13 cellular contexts compared by ENCODE assay signal in genomic region chr1:204637985-204638356, GRCh38. TPM values are rescaled to one million over a fixed set of nuclear protein-coding genes. Genes with fewer than 3 reads are reported as not detected.
DNase-seq lines count a peak whose midpoint lies in the region; ATAC-seq and TF ChIP-seq lines count a peak whose summit lies in the region.
"Had no signal": no experiment of that assay in that cellular context is flagged by ENCODE, and none has a peak within 500 bp of the region (broad histone marks: within the 10 kb centered on the region; RNA-seq: fewer than 3 reads in every experiment).

No MANE protein-coding gene starts in this region.

- H3K36me3 Mint-ChIP-seq in glutamatergic neuron (ENCODE audit: unreplicated experiment) (no peaks in the 10 kb centered on the region), HFFc6 (ENCODE audit: low read depth) (no peaks in the 10 kb centered on the region)

- CTCF ChIA-PET in HEK293 (lab: Yijun Ruan, JAX) = interaction anchor here (0.5 to 0.7 kb wide), 2 partner anchors 204 to 717 kb away, joined by 3 to 4 read pairs; no protein-coding TSS in a partner anchor

- H3K4me3 ChIP-seq in HEK293 (ENCODE audit: low read depth, low read length) (no peak overlapping the region), retinal pigment epithelial cell (ENCODE audit: low read length) (no peak overlapping the region)
- H3K4me3 ChIP-seq: spleen, thyroid gland had no signal

- TF ChIP-seq CTCF in HEK293 (tag by site-specific recombination; IDR thresholded peaks at IDR 0.05) (no peak), glutamatergic neuron (IDR thresholded peaks at IDR 0.05; ENCODE audit: partially characterized antibody, unreplicated experiment) (no peak), retinal pigment epithelial cell (conservative IDR thresholded peaks at IDR 0.05; ENCODE audit: low read depth, low read length) (no peak), HFFc6 (IDR thresholded peaks at IDR 0.05) (no peak)

- no peak overlapping the region for H3K27ac Mint-ChIP-seq in glutamatergic neuron (ENCODE audit: unreplicated experiment)
- H3K27ac Mint-ChIP-seq in HFFc6 = no peak overlapping the region
- H3K27ac Mint-ChIP-seq: T-helper 1 cell treated with Interleukin-12 subunit alpha and Interleukin-12 subunit beta and Interleukin-4 antibody, amounts not matched to agents 30 μg/mL and 1 μg/mL, for 36 hours had no signal

- H3K36me3 ChIP-seq in HEK293 (ENCODE audit: control insufficient read depth in 2 of 2, insufficient read depth in 1 of 2, low read length in 2 of 2) = no peaks in the 10 kb centered on the region
- H3K36me3 ChIP-seq: spleen, thyroid gland had no signal

- H3K9me3 ChIP-seq in HEK293 (ENCODE audit: control insufficient read depth, insufficient read depth, low read depth, low read length) = no peaks in the 10 kb centered on the region
- H3K9me3 ChIP-seq: thyroid gland had no signal

- H3K4me3 Mint-ChIP-seq in glutamatergic neuron (ENCODE audit: unreplicated experiment) (no peak overlapping the region), HFFc6 (no peak overlapping the region)
- H3K4me3 Mint-ChIP-seq: T-helper 1 cell treated with Interleukin-12 subunit alpha and Interleukin-12 subunit beta and Interleukin-4 antibody, amounts not matched to agents 30 μg/mL and 1 μg/mL, for 36 hours had no signal

- in situ Hi-C loops in ACHN (cut with HindIII; ENCODE audit: low pct_ligation_motif_present, low pct_unique_long_range_greater_than_20kb, low sequenced_read_pairs) = no loop called here

- peaks cover 6% of the 10 kb centered on the region for H3K9me3 Mint-ChIP-seq in glutamatergic neuron (ENCODE audit: unreplicated experiment)
- H3K9me3 Mint-ChIP-seq in HFFc6 = no peaks in the 10 kb centered on the region
- H3K9me3 Mint-ChIP-seq: T-helper 1 cell treated with Interleukin-12 subunit alpha and Interleukin-12 subunit beta and Interleukin-4 antibody, amounts not matched to agents 30 μg/mL and 1 μg/mL, for 36 hours had no signal

- no peaks in the 10 kb centered on the region for H3K4me1 ChIP-seq in HEK293 (ENCODE audit: control insufficient read depth, insufficient read depth, low read length)
- H3K4me1 ChIP-seq: spleen had no signal

- H3K4me1 Mint-ChIP-seq in glutamatergic neuron (ENCODE audit: low read depth, unreplicated experiment) (peaks cover 20% of the 10 kb centered on the region), HFFc6 (ENCODE audit: low read depth) (no peaks in the 10 kb centered on the region)

- POLR2A ChIA-PET in HEK293 (lab: Yijun Ruan, JAX) = no interaction called here

- no peak overlapping the region for H3K27ac ChIP-seq in HEK293 (ENCODE audit: extremely low read depth, low read depth, low read length)
- H3K27ac ChIP-seq: spleen, thyroid gland had no signal

- peaks cover 3% of the 10 kb centered on the region for H3K27me3 Mint-ChIP-seq in glutamatergic neuron (ENCODE audit: unreplicated experiment)
- H3K27me3 Mint-ChIP-seq in HFFc6 (ENCODE audit: insufficient read depth) = peaks cover 37% of the 10 kb centered on the region

- DNase-seq in SK-N-DZ (ENCODE audit: low spot score) (peak; percentile 89), glutamatergic neuron (peak; percentile 42), retinal pigment epithelial cell (ENCODE audit: low read depth) (peak; percentile 68), HFFc6 (no peak), ACHN (no peak), NCI-H748 (lab: John Stamatoyannopoulos, UW; ENCODE audit: unreplicated experiment) (no peak)
- DNase-seq: activated effector memory CD4-positive, alpha-beta T cell treated with anti-CD3 and anti-CD28 coated beads, Interleukin-2, amount 50 U/mL, for 16 hours; spleen had no signal

- ATAC-seq in HG03565 (IDR thresholded peaks at IDR 0.05; ENCODE audit: unreplicated experiment) = no peak

TF ChIP-seq in HEK293, 187 proteins besides CTCF, POLR2A, EP300 and RAD21:
- TF ChIP-seq ZNF571 (tag by site-specific recombination; IDR thresholded peaks at IDR 0.05) (no peak), HOXC10 (CRISPR knock-in tag; IDR thresholded peaks at IDR 0.05) (no peak), ZNF518A (tag by site-specific recombination; conservative IDR thresholded peaks at IDR 0.05; ENCODE audit: low read depth) (no peak), ZNF132 (tag by site-specific recombination; IDR thresholded peaks at IDR 0.05; ENCODE audit: borderline replicate concordance) (no peak), ZNF521 (tag by site-specific recombination; IDR thresholded peaks at IDR 0.05) (no peak), ZNF488 (tag by site-specific recombination; IDR thresholded peaks at IDR 0.05) (no peak), ZNF600 (tag by site-specific recombination; IDR thresholded peaks at IDR 0.05) (peak; percentile 25; the same call in 1 of the 2 replicates), BCL6B (tag by site-specific recombination; IDR thresholded peaks at IDR 0.05) (no peak), KLF7 (tag by site-specific recombination; IDR thresholded peaks at IDR 0.05; ENCODE audit: borderline replicate concordance) (no peak)

RNA-seq across cellular contexts. Expression of gene LRRN2, which starts 47.6 kb away (rescaled TPM):
- 1.8 and 2.0 TPM in 2 replicates for polyA plus RNA-seq in SK-N-DZ (2014; cell fraction: cytosol; rRNA removed)
- polyA plus RNA-seq in SK-N-DZ (2014; cell fraction: nucleus; rRNA removed) = 1.6 and 2.1 TPM in 2 replicates
- 6.9 TPM for total RNA-seq in glutamatergic neuron (ENCODE audit: unreplicated experiment)
- total RNA-seq in HFFc6 (2021; fragmentation: NEBNext Ultra II Directional; extraction: Animal tissue kit (Norgen Biotek cat#: 25700)) = not detected
- total RNA-seq: bronchial epithelial cell had no signal

Comparison
In these comparisons a context has a peak if more than half of its experiments do, and no peak if none do; other contexts are left out.
1. DNase-seq: peak in SK-N-DZ (single experiment), glutamatergic neuron (single experiment) and retinal pigment epithelial cell (single experiment); none in HFFc6 (single experiment), ACHN (single experiment) and NCI-H748 (single experiment).